Comparison of ENCODE assay signal across 9 cellular contexts in genomic region chr19:16836115-16836905, GRCh38. TPM values are rescaled to one million over a fixed set of nuclear protein-coding genes. Genes with fewer than 3 reads are reported as not detected.
DNase-seq lines count a peak whose midpoint lies in the region; ATAC-seq, FAIRE-seq and TF ChIP-seq lines count a peak whose summit lies in the region.
"Had no signal": no experiment of that assay in that cellular context is flagged by ENCODE, and none has a peak within 500 bp of the region (broad histone marks: within the 10 kb centered on the region; RNA-seq: fewer than 3 reads in every experiment).

No MANE protein-coding gene starts in this region.

- TF ChIP-seq CTCF in GM10266 (IDR thresholded peaks at IDR 0.05; ENCODE audit: control insufficient read depth, insufficient read depth, low read depth, missing control alignments), result peak; percentile 54
- peak; percentile 44 for TF ChIP-seq CTCF in brain microvascular endothelial cell (IDR thresholded peaks at IDR 0.05; ENCODE audit: low read depth, low read length, missing control alignments)

- H3K36me3 ChIP-seq in brain microvascular endothelial cell (replicated peaks), result peaks cover 66% of the 10 kb centered on the region

- H3K4me1 Mint-ChIP-seq in naive B cell, result peaks cover 36 to 59% (median 38%) of the 10 kb centered on the region in 3 donors

- no peak overlapping the region for H3K4me3 ChIP-seq in brain microvascular endothelial cell (ENCODE audit: low read depth, low read length)

- DNase-seq in GM10266 (ENCODE audit: extremely low spot score), result peak; percentile 74
- no peak for DNase-seq in HTR-8/SVneo (ENCODE audit: insufficient read length, low spot score)
- peak; percentile 20 for DNase-seq in brain microvascular endothelial cell
- peak; percentile 29 for DNase-seq in naive B cell
- no peak for DNase-seq in stimulated activated CD4-positive, alpha-beta T cell treated with anti-CD3 and anti-CD28 coated beads, Interleukin-4, amount 100 ng/mL, for 4 hours
- DNase-seq in NCI-H748 (lab: John Stamatoyannopoulos, UW; ENCODE audit: unreplicated experiment), result no peak

- H3K36me3 Mint-ChIP-seq in naive B cell, result peaks cover 22% of the 10 kb centered on the region in 2 donors

- no peak overlapping the region for H3K27ac ChIP-seq in brain microvascular endothelial cell

- H3K27me3 Mint-ChIP-seq in naive B cell, result no peaks in the 10 kb centered on the region
- H3K27me3 Mint-ChIP-seq: activated naive CD8-positive, alpha-beta T cell had no signal

- FAIRE-seq in HTR-8/SVneo (lab: Jason Lieb, UNC), result peak; percentile 13

- ATAC-seq in naive B cell (ENCODE audit: low read depth in 2 of 2) (peak; percentile 72 to 77), HG02759 (IDR thresholded peaks at IDR 0.05; ENCODE audit: unreplicated experiment) (no peak), GM21526 (IDR thresholded peaks at IDR 0.05; ENCODE audit: low FRiP score, unreplicated experiment) (no peak)

- H3K27me3 ChIP-seq in brain microvascular endothelial cell (replicated peaks), result no peaks in the 10 kb centered on the region

- peak overlapping the region; percentile 53 to 82 (median 64) for H3K27ac Mint-ChIP-seq in naive B cell

- no peaks in the 10 kb centered on the region for H3K9me3 Mint-ChIP-seq in naive B cell

- in situ Hi-C loops in brain microvascular endothelial cell (cut with HindIII; ENCODE audit: low pct_ligation_motif_present, low sequenced_read_pairs), result no loop called here

- H3K4me3 Mint-ChIP-seq in naive B cell, result peak overlapping the region in 2 of 8 donors; percentile 45 to 65
- H3K4me3 Mint-ChIP-seq: activated naive CD8-positive, alpha-beta T cell had no signal

RNA-seq across cellular contexts. Expression of gene SIN3B, which starts 7.1 kb away (rescaled TPM):
- polyA plus RNA-seq in naive B cell (ENCODE audit: low read depth in 6 of 6), result 10 to 100 TPM in 2 of 6 donors, 1 to 10 TPM in 4; 4.8 to 13.0 (median 6.8) TPM

RNA-seq across cellular contexts. Expression of gene F2RL3, which starts 52.5 kb away (rescaled TPM):
- polyA plus RNA-seq in naive B cell (ENCODE audit: low read depth in 6 of 6), result under 1 TPM in 1 of 6 donors, not detected in 5; 0.17 TPM

Comparison
In these comparisons a context has a peak if more than half of its experiments do, and no peak if none do; other contexts are left out.
1. DNase-seq: peak in GM10266 (single experiment), brain microvascular endothelial cell (single experiment) and naive B cell (single experiment); none in HTR-8/SVneo (single experiment), stimulated activated CD4-positive, alpha-beta T cell treated with anti-CD3 and anti-CD28 coated beads, Interleukin-4, amount 100 ng/mL, for 4 hours (0 of 2) and NCI-H748 (single experiment).
2. ATAC-seq: peak in naive B cell (2 of 2); none in HG02759 (single experiment) and GM21526 (single experiment).